Comparison of ENCODE assay signal across 8 cellular contexts in the genomic region with DNA sequence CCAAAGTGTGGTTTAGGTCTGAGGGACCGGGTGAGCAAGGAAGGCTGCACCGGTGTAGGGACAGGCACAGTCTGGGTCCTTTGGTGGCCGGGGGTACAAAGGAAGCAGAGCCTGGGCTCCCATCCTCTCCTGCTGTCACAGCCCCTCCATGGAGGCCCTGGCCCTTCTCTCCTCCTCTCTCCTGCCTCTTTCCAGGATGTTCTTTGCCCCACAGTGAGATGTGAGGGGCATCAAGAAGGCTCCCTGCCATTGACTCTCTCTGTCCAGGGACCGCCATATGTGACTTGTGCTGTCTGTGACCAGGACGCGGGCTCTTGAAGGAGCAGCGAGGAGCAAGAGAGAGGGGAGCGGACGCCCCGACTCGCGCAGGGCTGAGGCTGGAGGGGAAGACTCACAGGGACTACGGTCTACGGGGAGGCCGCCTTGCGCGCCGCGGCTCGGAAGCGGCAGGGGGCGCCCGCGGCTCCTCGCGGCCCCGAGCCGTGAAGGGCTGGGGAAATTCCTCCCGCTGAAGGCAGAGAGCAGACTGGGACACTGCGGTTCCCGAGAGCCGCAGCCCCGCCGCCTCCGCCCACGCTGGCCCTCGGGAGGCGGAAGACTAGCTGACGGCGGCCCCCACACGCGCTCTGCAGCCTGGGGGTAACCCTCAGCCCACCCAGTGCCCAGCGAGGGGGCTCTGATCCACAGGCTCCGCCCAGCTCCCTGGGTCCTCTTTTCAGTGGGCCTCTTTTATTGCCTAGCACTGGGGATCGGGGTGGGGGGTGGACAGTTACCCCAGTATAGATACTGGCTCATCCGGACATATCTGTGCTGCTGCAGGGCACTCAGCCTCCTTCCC. TPM values are rescaled to one million over a fixed set of nuclear protein-coding genes. Genes with fewer than 3 reads are reported as not detected.
DNase-seq lines count a peak whose midpoint lies in the region; ATAC-seq and TF ChIP-seq lines count a peak whose summit lies in the region.

No MANE protein-coding gene starts in this region.

- intact Hi-C loops in activated CD4-positive, alpha-beta T cell treated with anti-CD3 and anti-CD28 coated beads for 36 hours (cut with DNase I, micrococcal nuclease), result loop anchor here (1.0 to 2.0 kb wide), 5 partner anchors 16 to 333 kb away; partner anchors contain the start of gene ATP1A1 (in 1 of the 2)
- intact Hi-C loops in left lung (cut with DNase I), result loop anchor here in 1 of 2 donors (5.0 kb wide), 1 partner anchor 335 kb away; no protein-coding TSS in a partner anchor

- no peaks in the 10 kb centered on the region for H3K9me3 ChIP-seq in left lung

- H3K27me3 Mint-ChIP-seq in activated CD4-positive, alpha-beta T cell treated with anti-CD3 and anti-CD28 coated beads for 36 hours, result peaks cover 4% of the 10 kb centered on the region

- POLR2A ChIA-PET in activated CD4-positive, alpha-beta T cell treated with anti-CD3 and anti-CD28 coated beads for 36 hours (lab: Charles Lee), result no interaction called here

- peak overlapping the region; percentile 49 for H3K4me3 Mint-ChIP-seq in activated CD4-positive, alpha-beta T cell treated with anti-CD3 and anti-CD28 coated beads for 36 hours

- peaks cover 8 to 13% of the 10 kb centered on the region in 2 donors for H3K4me1 ChIP-seq in left lung

- H3K36me3 Mint-ChIP-seq in activated CD4-positive, alpha-beta T cell treated with anti-CD3 and anti-CD28 coated beads for 36 hours (ENCODE audit: low read depth), result no peaks in the 10 kb centered on the region

- DNase-seq in AG09309 (ENCODE audit: low read depth) (peak; percentile 11), NCI-H2227 treated with DMSO at 0.1 percent for 48 hours (lab: John Stamatoyannopoulos, UW) (peak; percentile 72), coronary artery (ENCODE audit: low spot score) (peak; percentile 84), left lung (peak; percentile 78 to 93)
- peak; percentile 87 for DNase-seq in activated CD4-positive, alpha-beta T cell treated with anti-CD3 and anti-CD28 coated beads for 36 hours
- peak; percentile 79 for DNase-seq in stimulated activated CD4-positive, alpha-beta T cell treated with anti-CD3 and anti-CD28 coated beads, Interleukin-4, amount 100 ng/mL, for 1 hour

- H3K27ac ChIP-seq in coronary artery, result peak overlapping the region in 1 of 2 donors; percentile 57
- H3K27ac ChIP-seq in left lung, result peak overlapping the region; percentile 64 to 65

- CTCF ChIA-PET in activated CD4-positive, alpha-beta T cell treated with anti-CD3 and anti-CD28 coated beads for 36 hours (lab: Charles Lee), result interaction anchor here (0.6 to 8.5 kb wide), 11 partner anchors 9 to 352 kb away, joined by 3 to 60 read pairs (median 3); no protein-coding TSS in a partner anchor

- no peaks in the 10 kb centered on the region for H3K36me3 ChIP-seq in left lung

- no peaks in the 10 kb centered on the region for H3K27me3 ChIP-seq in left lung

- H3K4me1 Mint-ChIP-seq in activated CD4-positive, alpha-beta T cell treated with anti-CD3 and anti-CD28 coated beads for 36 hours, result peaks cover 18% of the 10 kb centered on the region

- H3K27ac Mint-ChIP-seq in activated CD4-positive, alpha-beta T cell treated with anti-CD3 and anti-CD28 coated beads for 36 hours, result peak overlapping the region; percentile 70

- TF ChIP-seq CTCF in AG09309 (IDR thresholded peaks at IDR 0.05; ENCODE audit: control insufficient read depth, insufficient read depth, low read depth, low read length, missing control alignments) (peak; percentile 60), coronary artery (IDR thresholded peaks at IDR 0.05) (peak; percentile 92), left lung (IDR thresholded peaks at IDR 0.05) (peak; percentile 91 to 93)

- ATAC-seq in GM18870 (IDR thresholded peaks at IDR 0.05; ENCODE audit: unreplicated experiment) (peak; percentile 70), HG03135 (IDR thresholded peaks at IDR 0.05; ENCODE audit: unreplicated experiment) (peak; percentile 95), left lung (peak; percentile 99)
- peak; percentile 98 for ATAC-seq in activated CD4-positive, alpha-beta T cell treated with anti-CD3 and anti-CD28 coated beads for 36 hours

- H3K9me3 Mint-ChIP-seq in activated CD4-positive, alpha-beta T cell treated with anti-CD3 and anti-CD28 coated beads for 36 hours (ENCODE audit: low read depth), result peaks cover 1% of the 10 kb centered on the region

- H3K4me3 ChIP-seq in AG09309 (ENCODE audit: control insufficient read depth, low read depth, low read length) (peak overlapping the region; percentile 45), coronary artery (peak overlapping the region; percentile 70), left lung (peak overlapping the region; percentile 28 to 33)

RNA-seq across cellular contexts. Expression of gene MAB21L3, which starts 40.8 kb away (rescaled TPM):
- total RNA-seq in activated CD4-positive, alpha-beta T cell treated with anti-CD3 and anti-CD28 coated beads for 36 hours, result not detected
- 1 to 10 TPM in 1 of 2 donors, under 1 TPM in 1; 0.26 to 1.3 TPM for total RNA-seq in left lung

Comparison
In these comparisons a context has a peak if more than half of its experiments do, and no peak if none do; other contexts are left out.
1. DNase-seq: peak in every context shown above with its lines; median percentile 87 in activated CD4-positive, alpha-beta T cell treated with anti-CD3 and anti-CD28 coated beads for 36 hours; 86 in left lung; 84 in coronary artery; 79 in stimulated activated CD4-positive, alpha-beta T cell treated with anti-CD3 and anti-CD28 coated beads, Interleukin-4, amount 100 ng/mL, for 1 hour; 72 in NCI-H2227 treated with DMSO at 0.1 percent for 48 hours; 11 in AG09309.